20 cellular contexts compared by ENCODE assay signal in the genomic region with DNA sequence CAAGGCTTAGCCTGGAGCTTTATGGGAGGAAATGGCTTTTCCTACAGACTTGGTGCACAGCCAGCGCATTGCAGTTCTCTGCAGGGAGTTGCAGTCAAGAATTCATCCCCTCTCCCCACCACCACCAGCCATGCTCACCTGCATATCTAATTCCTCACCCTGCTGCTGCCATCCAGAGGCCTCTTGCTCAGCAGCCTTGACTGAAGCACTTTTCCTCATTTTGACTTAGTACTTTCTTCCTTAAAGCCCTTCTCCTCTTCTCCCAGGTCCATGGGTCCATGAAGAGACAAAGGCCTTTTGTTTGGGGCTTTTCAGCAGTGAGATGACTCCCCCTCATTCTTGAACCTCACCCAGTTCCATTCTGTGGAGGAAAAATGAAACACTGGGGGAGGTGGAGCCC. TPM values are rescaled to one million over a fixed set of nuclear protein-coding genes. Genes with fewer than 3 reads are reported as not detected.
DNase-seq lines count a peak whose midpoint lies in the region; ATAC-seq and TF ChIP-seq lines count a peak whose summit lies in the region.
"Had no signal": no experiment of that assay in that cellular context is flagged by ENCODE, and none has a peak within 500 bp of the region (broad histone marks: within the 10 kb centered on the region; RNA-seq: fewer than 3 reads in every experiment).

No MANE protein-coding gene starts in this region.

- no peak overlapping the region for H3K18ac ChIP-seq in H9 (ENCODE audit: insufficient read length, low read depth, low read length)
- H3K18ac ChIP-seq in neuronal stem cell (ENCODE audit: low read length): no peak overlapping the region

- no peak overlapping the region for H3K9ac ChIP-seq in H9 (ENCODE audit: extremely low read depth, insufficient read length, low read length)
- H3K9ac ChIP-seq in neuronal stem cell (ENCODE audit: low read depth, low read length, poor library complexity): no peak overlapping the region
- H3K9ac ChIP-seq: BLaER1 had no signal

- H3K4me1 Mint-ChIP-seq in H9: peaks cover 9 to 12% of the 10 kb centered on the region in 2 experiments
- no peaks in the 10 kb centered on the region for H3K4me1 Mint-ChIP-seq in HFFc6 (ENCODE audit: low read depth)
- H3K4me1 Mint-ChIP-seq: activated CD4-positive, alpha-beta T cell treated with anti-CD3 and anti-CD28 coated beads, Interleukin-2, amount 10 ng/mL, durations not matched to agents 7 days and 5 days; memory B cell; T-helper 17 cell had no signal

- H4K8ac ChIP-seq in H9 (replicated peaks; ENCODE audit: insufficient read length, low read depth, low read length) (no peak overlapping the region), neuronal stem cell (ENCODE audit: low read depth, low read length) (no peak overlapping the region)

- no peaks in the 10 kb centered on the region for H3K4me1 ChIP-seq in H9 (ENCODE audit: insufficient read depth, low read length)
- H3K4me1 ChIP-seq in neuronal stem cell (ENCODE audit: control insufficient read depth in 2 of 2, insufficient read depth in 1 of 2, low read depth in 1 of 2, low read length in 2 of 2): peaks cover 5 to 6% of the 10 kb centered on the region in 2 donors
- H3K4me1 ChIP-seq: BLaER1, HAP-1 had no signal

- H3K36me3 ChIP-seq in neuronal stem cell (replicated peaks in 1 of 2; ENCODE audit: control insufficient read depth in 2 of 2, insufficient read depth in 2 of 2, low read length in 2 of 2): no peaks in the 10 kb centered on the region
- H3K36me3 ChIP-seq: BLaER1, HAP-1 had no signal

- no peaks in the 10 kb centered on the region for H3K79me2 ChIP-seq in H9 (ENCODE audit: insufficient read depth, low read length)

- no peaks in the 10 kb centered on the region for H3K9me3 ChIP-seq in H9 (ENCODE audit: control insufficient read depth, low read depth, low read length)
- no peaks in the 10 kb centered on the region for H3K9me3 ChIP-seq in neuronal stem cell (replicated peaks in 1 of 2; ENCODE audit: control insufficient read depth in 2 of 2, insufficient read depth in 1 of 2, low read depth in 1 of 2, low read length in 2 of 2)
- H3K9me3 ChIP-seq: BLaER1, HAP-1 had no signal

- no peaks in the 10 kb centered on the region for H3K23me2 ChIP-seq in H9 (ENCODE audit: insufficient read length, low read depth, low read length, poor library complexity, severe bottlenecking)

- H3K36me3 Mint-ChIP-seq in H9 (ENCODE audit: insufficient read depth in 1 of 3, low read depth in 3 of 3) (no peaks in the 10 kb centered on the region; a peak in 1 of 7 replicates), HFFc6 (ENCODE audit: low read depth) (no peaks in the 10 kb centered on the region; the same call in 1 of the 2 replicates)

- H3K23ac ChIP-seq in H9 (ENCODE audit: insufficient read length, low read depth, low read length) (no peak overlapping the region), neuronal stem cell (ENCODE audit: low read depth, low read length, poor library complexity) (no peak overlapping the region)

- peak; percentile 82 for DNase-seq in H9
- DNase-seq in NCI-H2171 (lab: John Stamatoyannopoulos, UW): peak; percentile 2
- DNase-seq in erythroblast (lab: John Stamatoyannopoulos, UW): peak; percentile 3 to 4
- DNase-seq in neuronal stem cell (ENCODE audit: low spot score): peak; percentile 8
- DNase-seq in HFFc6: no peak
- DNase-seq in HK-2 (ENCODE audit: unreplicated experiment): no peak
- DNase-seq: activated CD4-positive, alpha-beta T cell treated with anti-CD3 and anti-CD28 coated beads, Interleukin-2, amount 10 ng/mL, durations not matched to agents 7 days and 5 days; activated T-cell treated with anti-CD3 and anti-CD28 coated beads, Interleukin-2, amount 50 U/mL, for 1 hour; DMS53; effector memory CD8-positive, alpha-beta T cell; KG1; NCI-H748 treated with DMSO at 0.1 percent for 48 hours; occipital lobe; stimulated activated naive B cell treated with anti-CD40 and anti-IgM and Interleukin-4, amounts not matched to agents 10 μg/mL and 1 μg/mL and 100 μg/mL, for 72 hours; T-helper 17 cell had no signal

- no peak overlapping the region for H4K91ac ChIP-seq in H9 (ENCODE audit: insufficient read length, low read depth, low read length)
- no peak overlapping the region for H4K91ac ChIP-seq in neuronal stem cell (ENCODE audit: low read depth, low read length, poor library complexity)

- H2AK5ac ChIP-seq in H9 (ENCODE audit: insufficient read length, low read length) (no peak overlapping the region), neuronal stem cell (ENCODE audit: low read depth, low read length) (no peak overlapping the region)

- peak; percentile 55; the same call in 2 of the 3 replicates for TF ChIP-seq CTCF in H9 (conservative IDR thresholded peaks at IDR 0.05)
- TF ChIP-seq CTCF in HFFc6 (IDR thresholded peaks at IDR 0.05): no peak

- H3K79me1 ChIP-seq in H9 (ENCODE audit: insufficient read depth, low read depth, low read length, poor library complexity, severe bottlenecking) (no peaks in the 10 kb centered on the region), neuronal stem cell (ENCODE audit: low read depth, low read length) (no peaks in the 10 kb centered on the region)

- no peak overlapping the region for H2BK20ac ChIP-seq in H9 (ENCODE audit: low read depth, low read length, poor library complexity, severe bottlenecking)

- H3K27ac ChIP-seq in H9 (ENCODE audit: insufficient read length, low read depth, low read length) (peak overlapping the region; percentile 50), neuronal stem cell (replicated peaks; ENCODE audit: low read length) (no peak overlapping the region)
- H3K27ac ChIP-seq: BLaER1, skin epidermis had no signal

- H2BK15ac ChIP-seq in H9 (ENCODE audit: low read depth, low read length) (no peak overlapping the region), neuronal stem cell (ENCODE audit: low read length) (no peak overlapping the region)

- H3K27ac Mint-ChIP-seq in H9 (peak overlapping the region; percentile 58 to 72 (median 64); a peak in 2 of 7 replicates), HFFc6 (no peak overlapping the region)
- H3K27ac Mint-ChIP-seq: activated CD4-positive, alpha-beta T cell treated with anti-CD3 and anti-CD28 coated beads, Interleukin-2, amount 10 ng/mL, durations not matched to agents 7 days and 5 days; effector memory CD8-positive, alpha-beta T cell; memory B cell; stimulated activated naive B cell treated with anti-CD40 and anti-IgM and Interleukin-4, amounts not matched to agents 10 μg/mL and 1 μg/mL and 100 μg/mL, for 72 hours; T-helper 17 cell had no signal

- H3K56ac ChIP-seq in H9 (ENCODE audit: insufficient read length, low read depth, low read length): no peak overlapping the region

- H2AFZ ChIP-seq in H9 (ENCODE audit: low read length) (peak overlapping the region; percentile 40), neuronal stem cell (ENCODE audit: low read length) (peak overlapping the region; percentile 40)

- H3T11ph ChIP-seq in H9 (ENCODE audit: low read length): no peak overlapping the region

- H3K27me3 Mint-ChIP-seq in H9 (ENCODE audit: low read depth) (no peaks in the 10 kb centered on the region), HFFc6 (ENCODE audit: insufficient read depth) (no peaks in the 10 kb centered on the region; the same call in 1 of the 2 replicates)

- H2BK12ac ChIP-seq in H9 (ENCODE audit: insufficient read length, low read depth, low read length): no peak overlapping the region
- no peak overlapping the region for H2BK12ac ChIP-seq in neuronal stem cell (ENCODE audit: low read length)

- H2BK5ac ChIP-seq in H9 (ENCODE audit: insufficient read length, low read length) (no peak overlapping the region), neuronal stem cell (ENCODE audit: low read length) (no peak overlapping the region)

- H3K27me3 ChIP-seq in H9 (ENCODE audit: insufficient read depth, low read length) (no peaks in the 10 kb centered on the region), neuronal stem cell (ENCODE audit: control insufficient read depth in 3 of 3, insufficient read depth in 3 of 3, low read depth in 1 of 3, low read length in 3 of 3) (no peaks in the 10 kb centered on the region)
- H3K27me3 ChIP-seq: BLaER1 had no signal

- 0 out of 5 replicates have a peak overlapping the region, but pooled peaks of 1 of the 2 experiments have one; percentile 9 for H3K4me3 Mint-ChIP-seq in H9
- no peak overlapping the region for H3K4me3 Mint-ChIP-seq in HFFc6
- H3K4me3 Mint-ChIP-seq: activated CD4-positive, alpha-beta T cell treated with anti-CD3 and anti-CD28 coated beads, Interleukin-2, amount 10 ng/mL, durations not matched to agents 7 days and 5 days; memory B cell; stimulated activated naive B cell treated with anti-CD40 and anti-IgM and Interleukin-4, amounts not matched to agents 10 μg/mL and 1 μg/mL and 100 μg/mL, for 72 hours; T-helper 17 cell had no signal

- no peak for TF ChIP-seq POLR2A in erythroblast (IDR thresholded peaks at IDR 0.05; ENCODE audit: low read length)

- no CpG with 5 or more reads among the region's 1 CpG for WGBS in H9 (ENCODE audit: extremely low coverage, insufficient read length, low lambda C conversion rate)
- no CpG with 5 or more reads among the region's 1 CpG for WGBS in neuronal stem cell (ENCODE audit: extremely low coverage in 2 of 2, insufficient read length in 2 of 2, insufficient replicate concordance in 1 of 2), 2 donors

- H3K4ac ChIP-seq in H9 (ENCODE audit: low read depth, low read length) (no peak overlapping the region), neuronal stem cell (ENCODE audit: low read length) (no peak overlapping the region)

- H3K4me3 ChIP-seq in neuronal stem cell (ENCODE audit: low read length in 2 of 2): no peak overlapping the region
- H3K4me3 ChIP-seq: BLaER1, HAP-1, skin epidermis had no signal

- no peak for ATAC-seq in GM19452 (IDR thresholded peaks at IDR 0.05; ENCODE audit: unreplicated experiment)
- ATAC-seq: effector memory CD8-positive, alpha-beta T cell; stimulated activated naive B cell treated with anti-CD40 and anti-IgM and Interleukin-4, amounts not matched to agents 10 μg/mL and 1 μg/mL and 100 μg/mL, for 72 hours; T-helper 17 cell had no signal

- H2BK120ac ChIP-seq in H9 (ENCODE audit: low read depth, low read length, poor library complexity, severe bottlenecking) (no peak overlapping the region), neuronal stem cell (ENCODE audit: low read depth, low read length) (no peak overlapping the region)

- no peaks in the 10 kb centered on the region; a peak in 1 of 5 replicates for H3K9me3 Mint-ChIP-seq in H9
- H3K9me3 Mint-ChIP-seq in HFFc6: peaks cover 48% of the 10 kb centered on the region
- H3K9me3 Mint-ChIP-seq: activated CD4-positive, alpha-beta T cell treated with anti-CD3 and anti-CD28 coated beads, Interleukin-2, amount 10 ng/mL, durations not matched to agents 7 days and 5 days; memory B cell had no signal

- H4K5ac ChIP-seq in H9 (ENCODE audit: insufficient read length, low read depth, low read length): no peak overlapping the region

- H3K4me2 ChIP-seq in H9 (ENCODE audit: insufficient read depth, insufficient read length, low read length) (peak overlapping the region; percentile 4), neuronal stem cell (ENCODE audit: insufficient read depth, low read length, poor library complexity, severe bottlenecking) (no peak overlapping the region)
- H3K4me2 ChIP-seq: BLaER1 had no signal

- no peak overlapping the region for H3K14ac ChIP-seq in H9 (ENCODE audit: insufficient read depth, low read length)
- no peak overlapping the region for H3K14ac ChIP-seq in neuronal stem cell (ENCODE audit: low read length)

- no peaks in the 10 kb centered on the region for H4K20me1 ChIP-seq in H9 (ENCODE audit: control insufficient read depth, insufficient read depth, insufficient read length)
- H4K20me1 ChIP-seq: BLaER1 had no signal

RNA-seq across cellular contexts. Expression of a gene that starts 39.7 kb away (rescaled TPM):
- 0.50 and 0.55 TPM in 2 replicates for total RNA-seq in H9 (2021)
- polyA plus RNA-seq in neuronal stem cell (2013, experiment 1 of 2): not detected
- polyA plus RNA-seq in neuronal stem cell (2013, experiment 2 of 2): not detected
- total RNA-seq in HFFc6 (2021; fragmentation: NEBNext Ultra II Directional; extraction: Animal tissue kit (Norgen Biotek cat#: 25700)): not detected
- total RNA-seq: activated CD4-positive, alpha-beta T cell treated with anti-CD3 and anti-CD28 coated beads, Interleukin-2, amount 10 ng/mL, durations not matched to agents 7 days and 5 days; occipital lobe had no signal

Comparison
In these comparisons a context has a peak if more than half of its experiments do, and no peak if none do; other contexts are left out.
1. DNase-seq: peak in H9 (single experiment), NCI-H2171 (single experiment), erythroblast (2 of 2) and neuronal stem cell (single experiment); none in HFFc6 (single experiment) and HK-2 (single experiment).